In the genomic region with DNA sequence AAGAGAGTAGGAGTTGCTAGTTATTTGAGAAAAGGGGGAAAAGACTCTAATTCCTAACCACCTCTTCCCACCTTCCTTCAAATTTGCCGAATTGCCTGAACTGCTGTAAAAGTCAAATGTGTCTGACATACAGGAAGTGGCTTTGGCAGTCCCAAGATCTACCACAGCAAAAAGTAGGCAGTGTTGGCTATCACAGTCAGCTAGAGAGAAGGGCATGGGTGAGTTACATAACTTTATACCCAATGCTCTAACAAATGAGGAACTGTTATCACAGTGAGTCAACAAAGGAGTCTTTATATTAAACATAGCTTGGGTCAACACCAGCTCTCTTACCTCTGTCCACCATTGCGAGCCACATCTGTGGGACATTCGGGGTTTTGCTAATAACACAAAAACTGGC, we compare ENCODE assay signal across 8 cellular contexts. TPM values are rescaled to one million over a fixed set of nuclear protein-coding genes. Genes with fewer than 3 reads are reported as not detected.
DNase-seq lines count a peak whose midpoint lies in the region; ATAC-seq, FAIRE-seq and TF ChIP-seq lines count a peak whose summit lies in the region.

No MANE protein-coding gene starts in this region.

- ATAC-seq in GM18517 (IDR thresholded peaks at IDR 0.05; ENCODE audit: unreplicated experiment), result peak; percentile 65
- peak; percentile 59 for ATAC-seq in HG03442 (IDR thresholded peaks at IDR 0.05; ENCODE audit: unreplicated experiment)
- ATAC-seq in foreskin keratinocyte, result peak; percentile 39

- H3K27me3 ChIP-seq in foreskin keratinocyte, result no peaks in the 10 kb centered on the region

- no peak overlapping the region for H3K27ac ChIP-seq in foreskin keratinocyte

- DNase-seq in AML-193 (lab: John Stamatoyannopoulos, UW) (peak; percentile 75 to 81), RPMI8226 (peak; percentile 75), foreskin keratinocyte (peak in 1 of 2 donors; percentile 17), urothelium cell line (ENCODE audit: low spot score) (peak; percentile 21), cortex of kidney (lab: John Stamatoyannopoulos, UW) (no peak), cerebellar nuclear complex (lab: John Stamatoyannopoulos, UW) (no peak)

- H3K4me1 ChIP-seq in foreskin keratinocyte, result no peaks in the 10 kb centered on the region

- FAIRE-seq in urothelium cell line (lab: Jason Lieb, UNC), result no peak

- peak; percentile 15 for TF ChIP-seq CTCF in foreskin keratinocyte (conservative IDR thresholded peaks at IDR 0.05)

RNA-seq across cellular contexts. Expression of gene MBNL3, which starts 2.4 kb away (rescaled TPM):
- total RNA-seq in foreskin keratinocyte, result 12.4 and 13.1 TPM in 2 replicates
- 1.2 and 1.5 TPM in 2 replicates for polyA plus RNA-seq in foreskin keratinocyte

Comparison
In these comparisons a context has a peak if more than half of its experiments do, and no peak if none do; other contexts are left out.
1. DNase-seq: peak in AML-193 (2 of 2), RPMI8226 (single experiment) and urothelium cell line (single experiment); none in cortex of kidney (single experiment) and cerebellar nuclear complex (0 of 2).
2. Peak in every context shown above with its lines, with median percentiles within 50 percentile points of each other: ATAC-seq.